21 cellular contexts compared by ENCODE assay signal in the genomic region with DNA sequence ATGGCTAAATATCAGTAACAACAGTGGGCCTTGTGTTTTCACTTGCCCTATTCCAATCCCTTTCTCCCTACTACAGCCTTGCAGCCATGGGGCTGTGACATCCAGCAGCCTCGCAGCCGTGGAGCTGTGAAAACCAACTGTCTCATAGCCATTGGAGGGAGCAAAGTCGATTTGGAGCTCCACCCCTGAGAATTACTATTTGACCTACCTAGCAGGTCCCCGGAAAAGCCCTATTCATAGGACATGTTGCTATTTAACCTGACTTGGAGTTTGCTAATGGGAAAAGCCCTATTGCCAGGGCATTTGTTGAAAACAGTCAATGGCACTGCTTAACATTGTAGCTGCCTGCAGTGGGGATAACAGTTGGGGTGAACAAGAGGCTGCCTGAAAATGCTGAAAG. TPM values are rescaled to one million over a fixed set of nuclear protein-coding genes. Genes with fewer than 3 reads are reported as not detected.
"Had no signal": no experiment of that assay in that cellular context is flagged by ENCODE, and none has a peak within 500 bp of the region (broad histone marks: within the 10 kb centered on the region; RNA-seq: fewer than 3 reads in every experiment).

No MANE protein-coding gene starts in this region.

- ATAC-seq: heart left ventricle; left lung; naive thymus-derived CD4-positive, alpha-beta T cell; stimulated activated effector memory CD8-positive, alpha-beta T cell treated with anti-CD3 and anti-CD28 coated beads, Interleukin-12 subunit alpha, Interleukin-12 subunit beta, amount 100 ng/mL, for 72 hours; stimulated activated naive CD8-positive, alpha-beta T cell treated with anti-CD3 and anti-CD28 coated beads, Interleukin-15, Interleukin-2, amounts not matched to agents 100 U/mL and 50 U/mL, for 24 hours had no signal

- H3K27me3 ChIP-seq: heart left ventricle, left lung, neutrophil, suprapubic skin, tibial artery had no signal

- H3K4me1 ChIP-seq: suprapubic skin, tibial artery had no signal

- H3K4me3 ChIP-seq: coronary artery, heart left ventricle, left lung, lung, smooth muscle cell, suprapubic skin, tibial artery had no signal

- H3K27ac ChIP-seq: coronary artery, neutrophil, suprapubic skin, tibial artery had no signal

- DNase-seq: caudate nucleus; effector CD4-positive, alpha-beta T cell; endodermal cell; heart left ventricle; hypothalamus; kidney glomerular epithelial cell; left lung; mesenchymal stem cell; midbrain; naive thymus-derived CD4-positive, alpha-beta T cell; stimulated activated CD4-positive, alpha-beta T cell treated with anti-CD3 and anti-CD28 coated beads, Interleukin-4, amount 100 ng/mL, for 1 hour; stimulated activated CD8-positive, alpha-beta memory T cell treated with anti-CD3 and anti-CD28 coated beads, Interleukin-4, amount 100 ng/mL, for 48 hours; stimulated activated naive CD8-positive, alpha-beta T cell treated with anti-CD3 and anti-CD28 coated beads, Interleukin-15, Interleukin-2, amounts not matched to agents 100 U/mL and 50 U/mL, for 24 hours; tibial artery had no signal

- H3K9me3 ChIP-seq: heart left ventricle, left lung, neutrophil, suprapubic skin, tibial artery had no signal

- H3K36me3 ChIP-seq: heart left ventricle, neutrophil, suprapubic skin, tibial artery had no signal

RNA-seq across cellular contexts. Expression of a gene that starts 49.0 kb away (rescaled TPM):
- polyA plus RNA-seq: neural cell had no signal
